20 cellular contexts compared by ENCODE assay signal in genomic region chr1:3599816-3600215, GRCh38. TPM values are rescaled to one million over a fixed set of nuclear protein-coding genes. Genes with fewer than 3 reads are reported as not detected.
DNase-seq lines count a peak whose midpoint lies in the region; ATAC-seq, FAIRE-seq and TF ChIP-seq lines count a peak whose summit lies in the region.
"Had no signal": no experiment of that assay in that cellular context is flagged by ENCODE, and none has a peak within 500 bp of the region (broad histone marks: within the 10 kb centered on the region; RNA-seq: fewer than 3 reads in every experiment).

No MANE protein-coding gene starts in this region.

- H3K4me3 ChIP-seq in K562: no peak overlapping the region
- H3K4me3 ChIP-seq in naive thymus-derived CD4-positive, alpha-beta T cell (ENCODE audit: low read length): no peak overlapping the region

- no peaks in the 10 kb centered on the region for H3K36me3 ChIP-seq in K562 (ENCODE audit: control insufficient read depth, insufficient read depth, low read length)
- no peaks in the 10 kb centered on the region for H3K36me3 ChIP-seq in naive thymus-derived CD4-positive, alpha-beta T cell (ENCODE audit: control insufficient read depth in 2 of 3, insufficient read depth in 3 of 3, low read length in 3 of 3)
- H3K36me3 ChIP-seq: BE2C had no signal

- H3K4me1 Mint-ChIP-seq in natural killer cell: peaks cover 28 to 42% of the 10 kb centered on the region in 2 donors
- H3K4me1 Mint-ChIP-seq in natural killer cell treated with Interleukin-12 subunit alpha and Interleukin-12 subunit beta and Interleukin-15 and Interleukin-18, amount 100 ng/mL, for 72 hours (ENCODE audit: low read depth in 2 of 2): peaks cover 13 to 18% of the 10 kb centered on the region in 2 donors
- peaks cover 24 to 41% of the 10 kb centered on the region in 2 donors for H3K4me1 Mint-ChIP-seq in immature natural killer cell
- peaks cover 15% of the 10 kb centered on the region for H3K4me1 Mint-ChIP-seq in activated naive CD4-positive, alpha-beta T cell treated with anti-CD3 and anti-CD28 coated beads, Interleukin-2, amount 10 ng/mL, durations not matched to agents 7 days and 5 days
- peaks cover 9 to 18% (median 14%) of the 10 kb centered on the region in 7 donors for H3K4me1 Mint-ChIP-seq in naive thymus-derived CD4-positive, alpha-beta T cell

- H3K27ac Mint-ChIP-seq in natural killer cell (peak overlapping the region; percentile 76 to 93), immature natural killer cell (peak overlapping the region; percentile 80 to 91 (median 85))
- H3K27ac Mint-ChIP-seq in natural killer cell treated with Interleukin-12 subunit alpha and Interleukin-12 subunit beta and Interleukin-15 and Interleukin-18, amount 100 ng/mL, for 72 hours: no peak overlapping the region
- no peak overlapping the region for H3K27ac Mint-ChIP-seq in activated naive CD4-positive, alpha-beta T cell treated with anti-CD3 and anti-CD28 coated beads, Interleukin-2, amount 10 ng/mL, durations not matched to agents 7 days and 5 days
- no peak overlapping the region for H3K27ac Mint-ChIP-seq in naive thymus-derived CD4-positive, alpha-beta T cell
- H3K27ac Mint-ChIP-seq: CD4-positive, CD25-positive, alpha-beta regulatory T cell had no signal

- POLR2A ChIA-PET in K562 (lab: Yijun Ruan, JAX): interaction anchor here (0.6 to 1.5 kb wide), 3 partner anchors 8 to 83 kb away, joined by 3 read pairs; no protein-coding TSS in a partner anchor
- POLR2A ChIA-PET in naive thymus-derived CD4-positive, alpha-beta T cell (lab: Charles Lee): no interaction called here

- CTCF ChIA-PET in K562 (lab: Yijun Ruan, JAX; ENCODE audit: low intra/inter-chr PET ratio): no interaction called here
- CTCF ChIA-PET in activated naive CD4-positive, alpha-beta T cell treated with anti-CD3 and anti-CD28 coated beads, Interleukin-2, amount 10 ng/mL, durations not matched to agents 7 days and 5 days (lab: Charles Lee): interaction anchor here (2.1 kb wide), 1 partner anchor 21 kb away, joined by 8 read pairs; no protein-coding TSS in a partner anchor
- CTCF ChIA-PET in naive thymus-derived CD4-positive, alpha-beta T cell (lab: Charles Lee): interaction anchor here (1.9 kb wide), 1 partner anchor 19 kb away, joined by 7 read pairs; no protein-coding TSS in a partner anchor

- no peak for TF ChIP-seq RAD21 in K562 (CRISPR knock-in tag; conservative IDR thresholded peaks at IDR 0.05 in 1 of 2, IDR thresholded peaks at IDR 0.05 in 1 of 2)

- H3K27me3 Mint-ChIP-seq in natural killer cell (ENCODE audit: low read depth in 2 of 2): no peaks in the 10 kb centered on the region
- H3K27me3 Mint-ChIP-seq in natural killer cell treated with Interleukin-12 subunit alpha and Interleukin-12 subunit beta and Interleukin-15 and Interleukin-18, amount 100 ng/mL, for 72 hours: no peaks in the 10 kb centered on the region
- H3K27me3 Mint-ChIP-seq in immature natural killer cell (ENCODE audit: low read depth in 3 of 3): peaks cover 0 to 2% (median 0%) of the 10 kb centered on the region in 3 donors
- H3K27me3 Mint-ChIP-seq in activated naive CD4-positive, alpha-beta T cell treated with anti-CD3 and anti-CD28 coated beads, Interleukin-2, amount 10 ng/mL, durations not matched to agents 7 days and 5 days: peaks cover 6% of the 10 kb centered on the region
- peaks cover 0 to 2% (median 0%) of the 10 kb centered on the region in 5 donors for H3K27me3 Mint-ChIP-seq in naive thymus-derived CD4-positive, alpha-beta T cell
- H3K27me3 Mint-ChIP-seq: CD4-positive, CD25-positive, alpha-beta regulatory T cell had no signal

- no peaks in the 10 kb centered on the region for H3K9me1 ChIP-seq in K562 (ENCODE audit: control insufficient read depth, insufficient read depth, low read length)

- no peak for FAIRE-seq in K562 (lab: Jason Lieb, UNC)
- FAIRE-seq: D721Med had no signal

- no peak overlapping the region for H3K4me2 ChIP-seq in K562 (ENCODE audit: insufficient read depth, low read length)
- H3K4me2 ChIP-seq: KMS-11 had no signal

- no TSS peak for BruUV-seq in K562 (replicated peaks; lab: Mats Ljungman, UMichigan)

- DNase-seq in natural killer cell: peak; percentile 47
- DNase-seq in natural killer cell treated with Interleukin-12 subunit alpha and Interleukin-12 subunit beta and Interleukin-15 and Interleukin-18, amount 100 ng/mL, for 72 hours (ENCODE audit: low spot score): no peak
- DNase-seq in K562 (ENCODE audit: extremely low read depth in 1 of 4, low spot score in 3 of 4): no peak
- peak; percentile 51 to 68 (median 60) for DNase-seq in immature natural killer cell
- no peak for DNase-seq in NCI-H2081 (lab: John Stamatoyannopoulos, UW)
- DNase-seq in activated naive CD4-positive, alpha-beta T cell treated with anti-CD3 and anti-CD28 coated beads, Interleukin-2, amount 10 ng/mL, durations not matched to agents 7 days and 5 days: no peak
- no peak for DNase-seq in naive thymus-derived CD4-positive, alpha-beta T cell
- DNase-seq: 8988T; ACHN; BE2C; CD4-positive, CD25-positive, alpha-beta regulatory T cell; GOT3; IMR-90; NCI-H2029; NCI-H526 treated with DMSO at 0.1 percent for 48 hours; SHP77 had no signal

- H3K9me3 Mint-ChIP-seq in natural killer cell (no peaks in the 10 kb centered on the region), immature natural killer cell (no peaks in the 10 kb centered on the region)
- no peaks in the 10 kb centered on the region for H3K9me3 Mint-ChIP-seq in natural killer cell treated with Interleukin-12 subunit alpha and Interleukin-12 subunit beta and Interleukin-15 and Interleukin-18, amount 100 ng/mL, for 72 hours
- H3K9me3 Mint-ChIP-seq in activated naive CD4-positive, alpha-beta T cell treated with anti-CD3 and anti-CD28 coated beads, Interleukin-2, amount 10 ng/mL, durations not matched to agents 7 days and 5 days: no peaks in the 10 kb centered on the region
- no peaks in the 10 kb centered on the region for H3K9me3 Mint-ChIP-seq in naive thymus-derived CD4-positive, alpha-beta T cell
- H3K9me3 Mint-ChIP-seq: CD4-positive, CD25-positive, alpha-beta regulatory T cell had no signal

- WGBS in K562 (ENCODE audit: insufficient coverage, low coverage, missing lambda C conversion rate): 5% methylated on average over 14 of the region's 15 CpGs

- H3K36me3 Mint-ChIP-seq in natural killer cell: no peaks in the 10 kb centered on the region
- H3K36me3 Mint-ChIP-seq in natural killer cell treated with Interleukin-12 subunit alpha and Interleukin-12 subunit beta and Interleukin-15 and Interleukin-18, amount 100 ng/mL, for 72 hours: no peaks in the 10 kb centered on the region
- no peaks in the 10 kb centered on the region for H3K36me3 Mint-ChIP-seq in immature natural killer cell
- no peaks in the 10 kb centered on the region for H3K36me3 Mint-ChIP-seq in activated naive CD4-positive, alpha-beta T cell treated with anti-CD3 and anti-CD28 coated beads, Interleukin-2, amount 10 ng/mL, durations not matched to agents 7 days and 5 days
- H3K36me3 Mint-ChIP-seq in naive thymus-derived CD4-positive, alpha-beta T cell: no peaks in the 10 kb centered on the region
- H3K36me3 Mint-ChIP-seq: CD4-positive, CD25-positive, alpha-beta regulatory T cell had no signal

- H3K4me1 ChIP-seq in K562 (replicated peaks in 1 of 2; ENCODE audit: control insufficient read depth in 2 of 2, insufficient read depth in 2 of 2, low read length in 2 of 2): peaks cover 6 to 67% of the 10 kb centered on the region in 2 experiments; a peak in 3 of 5 replicates
- peaks cover 7 to 29% of the 10 kb centered on the region in 2 donors for H3K4me1 ChIP-seq in naive thymus-derived CD4-positive, alpha-beta T cell (ENCODE audit: control insufficient read depth in 2 of 2, insufficient read depth in 2 of 2, low read length in 2 of 2)

- peaks cover 19 to 74% of the 10 kb centered on the region in 2 experiments; a peak in 4 of 5 replicates for H3K27me3 ChIP-seq in K562 (ENCODE audit: control insufficient read depth in 2 of 2, insufficient read depth in 2 of 2, low read length in 2 of 2)
- H3K27me3 ChIP-seq in naive thymus-derived CD4-positive, alpha-beta T cell (ENCODE audit: control insufficient read depth in 2 of 2, insufficient read depth in 2 of 2, low read length in 2 of 2): no peaks in the 10 kb centered on the region
- H3K27me3 ChIP-seq: BE2C had no signal

- TF ChIP-seq EP300 in K562 (IDR thresholded peaks at IDR 0.05; ENCODE audit: low read length): no peak

- H3K27ac ChIP-seq in K562 (ENCODE audit: extremely low read depth, low read depth, low read length): no peak overlapping the region
- no peak overlapping the region for H3K27ac ChIP-seq in naive thymus-derived CD4-positive, alpha-beta T cell (ENCODE audit: low read depth, low read length)
- H3K27ac ChIP-seq: KMS-11 had no signal

- intact Hi-C loops in natural killer cell (cut with micrococcal nuclease) (no loop called here), K562 (cut with micrococcal nuclease) (no loop called here)
- intact Hi-C loops in naive thymus-derived CD4-positive, alpha-beta T cell (cut with micrococcal nuclease): no loop called here

- H3K79me2 ChIP-seq in K562 (ENCODE audit: control insufficient read depth, insufficient read depth, low read length): no peaks in the 10 kb centered on the region

- TF ChIP-seq POLR2A in K562 (conservative IDR thresholded peaks at IDR 0.05): no peak

- H3K4me3 Mint-ChIP-seq in natural killer cell (peak overlapping the region; percentile 58), immature natural killer cell (peak overlapping the region in 3 of 5 donors; percentile 38 to 66 (median 59))
- H3K4me3 Mint-ChIP-seq in natural killer cell treated with Interleukin-12 subunit alpha and Interleukin-12 subunit beta and Interleukin-15 and Interleukin-18, amount 100 ng/mL, for 72 hours: no peak overlapping the region
- H3K4me3 Mint-ChIP-seq in activated naive CD4-positive, alpha-beta T cell treated with anti-CD3 and anti-CD28 coated beads, Interleukin-2, amount 10 ng/mL, durations not matched to agents 7 days and 5 days: no peak overlapping the region
- no peak overlapping the region for H3K4me3 Mint-ChIP-seq in naive thymus-derived CD4-positive, alpha-beta T cell
- H3K4me3 Mint-ChIP-seq: CD4-positive, CD25-positive, alpha-beta regulatory T cell had no signal

- H2AFZ ChIP-seq in K562 (ENCODE audit: low read depth, low read length): no peak overlapping the region

- no peaks in the 10 kb centered on the region for H3K9me3 ChIP-seq in K562 (replicated peaks; ENCODE audit: control insufficient read depth, insufficient read depth, low read depth, low read length)
- no peaks in the 10 kb centered on the region for H3K9me3 ChIP-seq in naive thymus-derived CD4-positive, alpha-beta T cell (ENCODE audit: control insufficient read depth in 2 of 3, low read length in 3 of 3)
- H3K9me3 ChIP-seq: BE2C had no signal

- peak; percentile 54 to 81 (median 79) for ATAC-seq in natural killer cell
- no peak for ATAC-seq in natural killer cell treated with Interleukin-12 subunit alpha and Interleukin-12 subunit beta and Interleukin-15 and Interleukin-18, amount 100 ng/mL, for 72 hours
- no peak for ATAC-seq in K562
- ATAC-seq in GM18519 (IDR thresholded peaks at IDR 0.05; ENCODE audit: low FRiP score, unreplicated experiment): no peak
- no peak for ATAC-seq in naive thymus-derived CD4-positive, alpha-beta T cell
- ATAC-seq: HCT116 had no signal

- H4K20me1 ChIP-seq in K562 (replicated peaks; ENCODE audit: control insufficient read depth, insufficient read depth, low read length): peaks cover 21% of the 10 kb centered on the region

- TF ChIP-seq CTCF in natural killer cell (IDR thresholded peaks at IDR 0.05) (no peak), K562 (IDR thresholded peaks at IDR 0.05 in 2 of 3, conservative IDR thresholded peaks at IDR 0.05 in 1 of 3; ENCODE audit: insufficient read depth in 2 of 3, low read depth in 1 of 3, low read length in 3 of 3) (no peak)

- 0 out of 4 replicates have a peak overlapping the region, but pooled peaks of 1 of the 2 experiments have one; percentile 26 for H3K9ac ChIP-seq in K562 (ENCODE audit: insufficient read depth in 1 of 2, low read depth in 2 of 2, low read length in 2 of 2)
- H3K9ac ChIP-seq: KMS-11 had no signal

- in situ Hi-C loops in K562 (cut with MboI): no loop called here

RNA-seq across cellular contexts. Expression of gene MEGF6, which starts 11.5 kb away (rescaled TPM):
- total RNA-seq in natural killer cell (10 to 100 TPM in 1 of 3 donors, 1 to 10 TPM in 2; 3.1 to 15.6 (median 5.1) TPM), K562 (2014; rRNA removed) (0.04 and 0.32 TPM in 2 replicates), K562 (2014; rRNA removed; fragmentation: Illumina TruSeq; extraction: Trizol) (not detected in 2 replicates), K562 (2015; rRNA removed; fragmentation: Illumina TruSeq; extraction: Trizol) (0.11 and 0.14 TPM in 2 replicates), K562 (2021) (0.40 and 1.7 TPM in 2 replicates)
- total RNA-seq in natural killer cell treated with Interleukin-12 subunit alpha and Interleukin-12 subunit beta and Interleukin-15 and Interleukin-18, amount 100 ng/mL, for 72 hours: 1 to 10 TPM in 1 of 2 donors, under 1 TPM in 1; 0.36 to 1.6 TPM
- total RNA-seq in K562 (2011; cell fraction: chromatin; rRNA removed; ENCODE audit: low replicate concordance): 0.90 and 2.1 TPM in 2 replicates
- total RNA-seq in K562 (2011; cell fraction: nucleolus; rRNA removed): 1.6 and 1.8 TPM in 2 replicates
- 0.73 and 0.99 TPM in 2 replicates for total RNA-seq in K562 (2011; cell fraction: nucleoplasm; rRNA removed)
- polyA plus RNA-seq in K562 (2011; rRNA removed) (0.03 and 0.16 TPM in 2 replicates), K562 (2014; fragmentation: Illumina TruSeq; extraction: Trizol) (0.04 and 0.24 TPM in 2 replicates), K562 (2014; fragmentation: Nextera tagmentation; extraction: Ambion mirVana) (not detected), K562 (2014; rRNA removed) (0.25 and 0.65 TPM in 2 replicates), immature natural killer cell (under 1 TPM in 1 of 3 donors, not detected in 2; 0.08 TPM)
- 0.03 and 0.10 TPM in 2 replicates for polyA plus RNA-seq in K562 (2011; cell fraction: cytosol; rRNA removed)
- polyA plus RNA-seq in K562 (2011; cell fraction: nucleus; rRNA removed): 1.3 and 1.8 TPM in 2 replicates
- 0.51 and 14.3 TPM in 2 replicates for polyA plus RNA-seq in K562 (2012)
- polyA minus RNA-seq in K562 (2011; rRNA and poly(A)+ RNA removed): not detected in 2 replicates
- polyA minus RNA-seq in K562 (2011; cell fraction: cytosol; rRNA and poly(A)+ RNA removed): not detected in 2 replicates
- 0.27 and 0.67 TPM in 2 replicates for polyA minus RNA-seq in K562 (2011; cell fraction: nucleus; rRNA and poly(A)+ RNA removed)
- total RNA-seq in naive thymus-derived CD4-positive, alpha-beta T cell: 100 to 1,000 TPM in 2 of 5 experiments, 10 to 100 TPM in 3; 14.6 to 209 (median 81.3) TPM
- 10 to 100 TPM in 1 of 2 donors, 1 to 10 TPM in 1; 1.9 to 10.1 TPM for polyA plus RNA-seq in naive thymus-derived CD4-positive, alpha-beta T cell

RNA-seq across cellular contexts. Expression of gene TPRG1L, which starts 25.0 kb away (rescaled TPM):
- 10 to 100 TPM; 36.2 to 46.7 (median 37.9) TPM for total RNA-seq in natural killer cell
- total RNA-seq in natural killer cell treated with Interleukin-12 subunit alpha and Interleukin-12 subunit beta and Interleukin-15 and Interleukin-18, amount 100 ng/mL, for 72 hours: 10 to 100 TPM; 11.9 to 18.4 TPM
- 5.9 and 9.5 TPM in 2 replicates for total RNA-seq in K562 (2011; cell fraction: chromatin; rRNA removed; ENCODE audit: low replicate concordance)
- total RNA-seq in K562 (2011; cell fraction: nucleolus; rRNA removed): 7.4 and 8.7 TPM in 2 replicates
- total RNA-seq in K562 (2011; cell fraction: nucleoplasm; rRNA removed): 7.7 and 9.1 TPM in 2 replicates
- 4.6 and 5.1 TPM in 2 replicates for total RNA-seq in K562 (2014; rRNA removed)
- total RNA-seq in K562 (2014; rRNA removed; fragmentation: Illumina TruSeq; extraction: Trizol): 5.0 and 5.2 TPM in 2 replicates
- 5.7 and 6.2 TPM in 2 replicates for total RNA-seq in K562 (2015; rRNA removed; fragmentation: Illumina TruSeq; extraction: Trizol)
- total RNA-seq in K562 (2021): 8.4 and 8.9 TPM in 2 replicates
- 9.9 and 11.0 TPM in 2 replicates for polyA plus RNA-seq in K562 (2011; rRNA removed)
- polyA plus RNA-seq in K562 (2011; cell fraction: cytosol; rRNA removed): 10.9 and 11.7 TPM in 2 replicates
- 6.1 and 6.5 TPM in 2 replicates for polyA plus RNA-seq in K562 (2011; cell fraction: nucleus; rRNA removed)
- 9.3 and 18.8 TPM in 2 replicates for polyA plus RNA-seq in K562 (2012)
- polyA plus RNA-seq in K562 (2014; fragmentation: Illumina TruSeq; extraction: Trizol): 9.7 and 10.0 TPM in 2 replicates
- 1 to 10 TPM; 1.6 to 1.9 TPM for polyA plus RNA-seq in K562 (2014; fragmentation: Nextera tagmentation; extraction: Ambion mirVana)
- polyA plus RNA-seq in K562 (2014; rRNA removed): 6.8 and 7.1 TPM in 2 replicates
- polyA minus RNA-seq in K562 (2011; rRNA and poly(A)+ RNA removed): 5.7 and 7.5 TPM in 2 replicates
- polyA minus RNA-seq in K562 (2011; cell fraction: cytosol; rRNA and poly(A)+ RNA removed): 5.6 and 7.6 TPM in 2 replicates
- 2.2 and 3.7 TPM in 2 replicates for polyA minus RNA-seq in K562 (2011; cell fraction: nucleus; rRNA and poly(A)+ RNA removed)
- polyA plus RNA-seq in immature natural killer cell: 10 to 100 TPM; 36.2 to 43.4 (median 40.3) TPM
- 10 to 100 TPM; 15.6 to 61.4 (median 37.8) TPM for total RNA-seq in naive thymus-derived CD4-positive, alpha-beta T cell
- 10 to 100 TPM; 44.0 to 47.9 TPM for polyA plus RNA-seq in naive thymus-derived CD4-positive, alpha-beta T cell

RNA-seq across cellular contexts. Expression of gene WRAP73, which starts 50.1 kb away (rescaled TPM):
- total RNA-seq in natural killer cell: 10 to 100 TPM; 27.8 to 35.4 (median 30.1) TPM
- 10 to 100 TPM; 27.6 to 51.3 TPM for total RNA-seq in natural killer cell treated with Interleukin-12 subunit alpha and Interleukin-12 subunit beta and Interleukin-15 and Interleukin-18, amount 100 ng/mL, for 72 hours
- total RNA-seq in K562 (2011; cell fraction: chromatin; rRNA removed; ENCODE audit: low replicate concordance): 77.5 and 153 TPM in 2 replicates
- total RNA-seq in K562 (2011; cell fraction: nucleolus; rRNA removed): 74.2 and 75.4 TPM in 2 replicates
- total RNA-seq in K562 (2011; cell fraction: nucleoplasm; rRNA removed): 71.3 and 71.5 TPM in 2 replicates
- 30.1 and 39.3 TPM in 2 replicates for total RNA-seq in K562 (2014; rRNA removed)
- 11.0 and 14.7 TPM in 2 replicates for total RNA-seq in K562 (2014; rRNA removed; fragmentation: Illumina TruSeq; extraction: Trizol)
- total RNA-seq in K562 (2015; rRNA removed; fragmentation: Illumina TruSeq; extraction: Trizol): 21.3 and 22.1 TPM in 2 replicates
- total RNA-seq in K562 (2021): 30.9 and 34.7 TPM in 2 replicates
- 47.1 and 54.8 TPM in 2 replicates for polyA plus RNA-seq in K562 (2011; rRNA removed)
- polyA plus RNA-seq in K562 (2011; cell fraction: cytosol; rRNA removed): 66.9 and 81.5 TPM in 2 replicates
- polyA plus RNA-seq in K562 (2011; cell fraction: nucleus; rRNA removed): 139 and 154 TPM in 2 replicates
- 30.5 and 35.0 TPM in 2 replicates for polyA plus RNA-seq in K562 (2012)
- polyA plus RNA-seq in K562 (2014; fragmentation: Illumina TruSeq; extraction: Trizol): 32.5 and 40.4 TPM in 2 replicates
- polyA plus RNA-seq in K562 (2014; fragmentation: Nextera tagmentation; extraction: Ambion mirVana): 1 to 10 TPM; 4.3 to 4.7 TPM
- polyA plus RNA-seq in K562 (2014; rRNA removed): 51.8 and 55.9 TPM in 2 replicates
- 14.7 and 17.8 TPM in 2 replicates for polyA minus RNA-seq in K562 (2011; rRNA and poly(A)+ RNA removed)
- 18.6 and 19.5 TPM in 2 replicates for polyA minus RNA-seq in K562 (2011; cell fraction: cytosol; rRNA and poly(A)+ RNA removed)
- 38.8 and 57.4 TPM in 2 replicates for polyA minus RNA-seq in K562 (2011; cell fraction: nucleus; rRNA and poly(A)+ RNA removed)
- polyA plus RNA-seq in immature natural killer cell: 10 to 100 TPM; 19.9 to 26.8 (median 21.1) TPM
- total RNA-seq in naive thymus-derived CD4-positive, alpha-beta T cell: 10 to 100 TPM; 28.1 to 42.0 (median 36.3) TPM
- polyA plus RNA-seq in naive thymus-derived CD4-positive, alpha-beta T cell: 10 to 100 TPM; 25.5 to 37.4 TPM

RNA-seq across cellular contexts. Expression of gene TP73, which starts 52.5 kb away (rescaled TPM):
- total RNA-seq in natural killer cell (under 1 TPM; 0.28 to 0.50 (median 0.39) TPM), K562 (2014; rRNA removed) (0.49 and 0.50 TPM in 2 replicates), K562 (2014; rRNA removed; fragmentation: Illumina TruSeq; extraction: Trizol) (0.07 and 0.10 TPM in 2 replicates), K562 (2015; rRNA removed; fragmentation: Illumina TruSeq; extraction: Trizol) (0.40 and 0.41 TPM in 2 replicates), K562 (2021) (1.3 and 1.6 TPM in 2 replicates)
- total RNA-seq in natural killer cell treated with Interleukin-12 subunit alpha and Interleukin-12 subunit beta and Interleukin-15 and Interleukin-18, amount 100 ng/mL, for 72 hours: 1 to 10 TPM; 1.5 to 5.7 TPM
- total RNA-seq in K562 (2011; cell fraction: chromatin; rRNA removed; ENCODE audit: low replicate concordance): 4.9 and 25.6 TPM in 2 replicates
- 10.5 and 13.5 TPM in 2 replicates for total RNA-seq in K562 (2011; cell fraction: nucleolus; rRNA removed)
- total RNA-seq in K562 (2011; cell fraction: nucleoplasm; rRNA removed): 6.2 and 6.6 TPM in 2 replicates
- polyA plus RNA-seq in K562 (2011; rRNA removed) (0.72 and 1.1 TPM in 2 replicates), K562 (2014; fragmentation: Illumina TruSeq; extraction: Trizol) (0.12 and 0.73 TPM in 2 replicates), K562 (2014; fragmentation: Nextera tagmentation; extraction: Ambion mirVana) (not detected), K562 (2014; rRNA removed) (0.38 and 1.1 TPM in 2 replicates), immature natural killer cell (not detected)
- polyA plus RNA-seq in K562 (2011; cell fraction: cytosol; rRNA removed): 0.46 and 1.4 TPM in 2 replicates
- 5.8 and 13.3 TPM in 2 replicates for polyA plus RNA-seq in K562 (2011; cell fraction: nucleus; rRNA removed)
- polyA plus RNA-seq in K562 (2012): 0.87 and 0.90 TPM in 2 replicates
- polyA minus RNA-seq in K562 (2011; rRNA and poly(A)+ RNA removed): 0.78 and 2.1 TPM in 2 replicates
- 1.8 and 2.2 TPM in 2 replicates for polyA minus RNA-seq in K562 (2011; cell fraction: cytosol; rRNA and poly(A)+ RNA removed)
- polyA minus RNA-seq in K562 (2011; cell fraction: nucleus; rRNA and poly(A)+ RNA removed): 5.8 and 11.8 TPM in 2 replicates
- total RNA-seq in naive thymus-derived CD4-positive, alpha-beta T cell: 1 to 10 TPM in 1 of 5 experiments, under 1 TPM in 2, not detected in 2; 0.15 to 2.4 (median 0.45) TPM
- polyA plus RNA-seq in naive thymus-derived CD4-positive, alpha-beta T cell: under 1 TPM; 0.03 to 0.15 TPM
- total RNA-seq: CD4-positive, CD25-positive, alpha-beta regulatory T cell; IMR-90 had no signal
- polyA plus RNA-seq: IMR-90 had no signal

Comparison
In these comparisons a context has a peak if more than half of its experiments do, and no peak if none do; other contexts are left out.
1. ATAC-seq: peak in natural killer cell (3 of 3); none in natural killer cell treated with Interleukin-12 subunit alpha and Interleukin-12 subunit beta and Interleukin-15 and Interleukin-18, amount 100 ng/mL, for 72 hours (0 of 2), K562 (single experiment), GM18519 (single experiment) and naive thymus-derived CD4-positive, alpha-beta T cell (single experiment).
2. DNase-seq: peak in natural killer cell (single experiment) and immature natural killer cell (3 of 3); none in natural killer cell treated with Interleukin-12 subunit alpha and Interleukin-12 subunit beta and Interleukin-15 and Interleukin-18, amount 100 ng/mL, for 72 hours (single experiment), K562 (0 of 4), NCI-H2081 (0 of 2), activated naive CD4-positive, alpha-beta T cell treated with anti-CD3 and anti-CD28 coated beads, Interleukin-2, amount 10 ng/mL, durations not matched to agents 7 days and 5 days (single experiment) and naive thymus-derived CD4-positive, alpha-beta T cell (0 of 9).
3. H3K27ac Mint-ChIP-seq: peak in natural killer cell (2 of 2) and immature natural killer cell (6 of 6); none in natural killer cell treated with Interleukin-12 subunit alpha and Interleukin-12 subunit beta and Interleukin-15 and Interleukin-18, amount 100 ng/mL, for 72 hours (0 of 2), activated naive CD4-positive, alpha-beta T cell treated with anti-CD3 and anti-CD28 coated beads, Interleukin-2, amount 10 ng/mL, durations not matched to agents 7 days and 5 days (single experiment) and naive thymus-derived CD4-positive, alpha-beta T cell (0 of 9).
4. H3K4me3 Mint-ChIP-seq: peak in natural killer cell (single experiment) and immature natural killer cell (3 of 5); none in natural killer cell treated with Interleukin-12 subunit alpha and Interleukin-12 subunit beta and Interleukin-15 and Interleukin-18, amount 100 ng/mL, for 72 hours (single experiment), activated naive CD4-positive, alpha-beta T cell treated with anti-CD3 and anti-CD28 coated beads, Interleukin-2, amount 10 ng/mL, durations not matched to agents 7 days and 5 days (single experiment) and naive thymus-derived CD4-positive, alpha-beta T cell (0 of 10).